In genomic region chr18:12256946-12257345, GRCh38 we compare ENCODE assay signal across 21 cellular contexts. TPM values are rescaled to one million over a fixed set of nuclear protein-coding genes. Genes with fewer than 3 reads are reported as not detected.
DNase-seq lines count a peak whose midpoint lies in the region; ATAC-seq, FAIRE-seq and TF ChIP-seq lines count a peak whose summit lies in the region.
"Had no signal": no experiment of that assay in that cellular context is flagged by ENCODE, and none has a peak within 500 bp of the region (broad histone marks: within the 10 kb centered on the region; RNA-seq: fewer than 3 reads in every experiment).

No MANE protein-coding gene starts in this region.

- peak; percentile 22 for DNase-seq in Daoy (ENCODE audit: low read depth)
- DNase-seq in HT1080 (ENCODE audit: low read depth) = peak; percentile 49
- no peak for DNase-seq in mammary epithelial cell
- no peak for DNase-seq in right lobe of liver
- no peak for DNase-seq in hypothalamus (lab: John Stamatoyannopoulos, UW)
- DNase-seq in HT-29 (ENCODE audit: low spot score) = no peak
- DNase-seq in kidney = no peak
- no peak for DNase-seq in NCI-H1694 treated with DMSO at 0.1 percent for 48 hours (lab: John Stamatoyannopoulos, UW)
- DNase-seq: activated CD8-positive, alpha-beta memory T cell treated with anti-CD3 and anti-CD28 coated beads, Interleukin-2, amount 50 U/mL, for 48 hours; activated gamma-delta T cell; esophagus squamous epithelium; glutamatergic neuron; MG63; NCI-H146; SHP77 treated with DMSO at 0.1 percent for 48 hours; stimulated activated CD4-positive, alpha-beta T cell treated with anti-CD3 and anti-CD28 coated beads, Interleukin-2, amount 100 ng/mL, for 24 hours; T-cell; trophoblast cell had no signal

- BruUV-seq in mammary epithelial cell (replicated peaks; lab: Mats Ljungman, UMichigan) = no TSS peak

- H2AFZ ChIP-seq in mammary epithelial cell (ENCODE audit: low read depth, low read length) = no peak overlapping the region

- no peak overlapping the region for H3K4me2 ChIP-seq in mammary epithelial cell (ENCODE audit: insufficient read depth, low read depth, low read length)

- TF ChIP-seq CTCF in mammary epithelial cell (conservative IDR thresholded peaks at IDR 0.05 in 1 of 2, IDR thresholded peaks at IDR 0.05 in 1 of 2; ENCODE audit: extremely low read depth in 1 of 2, insufficient read depth in 1 of 2, low read depth in 1 of 2, low read length in 2 of 2) = no peak
- TF ChIP-seq CTCF in right lobe of liver (IDR thresholded peaks at IDR 0.05) = no peak
- TF ChIP-seq CTCF in kidney (IDR thresholded peaks at IDR 0.05; ENCODE audit: borderline replicate concordance, extremely low read depth, insufficient read depth) = no peak

- H3K36me3 ChIP-seq in mammary epithelial cell (ENCODE audit: insufficient read depth, low read length) (no peaks in the 10 kb centered on the region), right lobe of liver (no peaks in the 10 kb centered on the region), kidney (ENCODE audit: control insufficient read depth in 1 of 2, insufficient read depth in 2 of 2, low read length in 2 of 2) (no peaks in the 10 kb centered on the region)
- H3K36me3 ChIP-seq: esophagus squamous epithelium, MG63 had no signal

- H3K27ac ChIP-seq in mammary epithelial cell (ENCODE audit: insufficient read depth, low read depth, low read length) (peak overlapping the region; percentile 62), right lobe of liver (no peak overlapping the region), kidney (ENCODE audit: low read depth in 2 of 2, low read length in 2 of 2) (no peak overlapping the region)

- dilution Hi-C loops in mammary epithelial cell (cut with HindIII; ENCODE audit: low sequenced_read_pairs) = loop anchor here (5.0 kb wide), 1 partner anchor 100 kb away; no protein-coding TSS in a partner anchor

- TF ChIP-seq POLR2A in right lobe of liver (IDR thresholded peaks at IDR 0.05) = no peak

- H3K4me1 ChIP-seq in mammary epithelial cell (ENCODE audit: insufficient read depth, low read length) = peaks cover 46% of the 10 kb centered on the region
- H3K4me1 ChIP-seq in right lobe of liver = peaks cover 0 to 3% (median 0%) of the 10 kb centered on the region in 4 donors
- H3K4me1 ChIP-seq in kidney (ENCODE audit: control insufficient read depth in 1 of 2, insufficient read depth in 1 of 2, low read depth in 1 of 2, low read length in 2 of 2) = peaks cover 0 to 7% of the 10 kb centered on the region in 2 donors

- H3K9ac ChIP-seq in mammary epithelial cell (ENCODE audit: insufficient read depth, low read length) = no peak overlapping the region
- H3K9ac ChIP-seq in kidney (ENCODE audit: low read length in 2 of 2) = no peak overlapping the region

- no peak overlapping the region for H3K4me3 ChIP-seq in mammary epithelial cell (replicated peaks in 1 of 3; ENCODE audit: insufficient read depth in 1 of 3, low read depth in 2 of 3, low read length in 3 of 3)
- no peak overlapping the region for H3K4me3 ChIP-seq in right lobe of liver
- no peak overlapping the region for H3K4me3 ChIP-seq in kidney (ENCODE audit: low read length in 2 of 2)
- H3K4me3 ChIP-seq: esophagus squamous epithelium, lung, MG63 had no signal

- CTCF ChIA-PET in mammary epithelial cell (lab: Charles Lee; ENCODE audit: low non-redundant PET) = interaction anchor here (0.6 kb wide), 1 partner anchor 26 kb away, joined by 6 read pairs; no protein-coding TSS in a partner anchor

- no peaks in the 10 kb centered on the region for H3K79me2 ChIP-seq in mammary epithelial cell (ENCODE audit: insufficient read depth, low read length)

- no peak for FAIRE-seq in kidney (lab: Jason Lieb, UNC)

- H3K27me3 ChIP-seq in mammary epithelial cell (ENCODE audit: insufficient read depth, low read length) (no peaks in the 10 kb centered on the region), right lobe of liver (no peaks in the 10 kb centered on the region)

- in situ Hi-C loops in mammary epithelial cell (cut with MboI; ENCODE audit: low sequenced_read_pairs in 2 of 2) = no loop called here

- intact Hi-C loops in mammary epithelial cell (cut with micrococcal nuclease) (no loop called here), right lobe of liver (cut with DNase I) (no loop called here), kidney (cut with DNase I) (no loop called here)

- 29% methylated on average over 6 of the region's 6 CpGs for WGBS in mammary epithelial cell (ENCODE audit: low coverage, missing lambda C conversion rate)
- 34% methylated on average over 6 of the region's 6 CpGs for WGBS in right lobe of liver (ENCODE audit: insufficient coverage, low coverage, low lambda C conversion rate, missing lambda C conversion rate)

- peak; percentile 59 to 80 (median 72) for ATAC-seq in right lobe of liver
- ATAC-seq: T-cell had no signal

- H3K9me3 ChIP-seq in mammary epithelial cell (replicated peaks; ENCODE audit: insufficient read depth, low read length) (no peaks in the 10 kb centered on the region), right lobe of liver (no peaks in the 10 kb centered on the region), kidney (ENCODE audit: control insufficient read depth in 1 of 2, low read length in 2 of 2) (no peaks in the 10 kb centered on the region)
- H3K9me3 ChIP-seq: esophagus squamous epithelium, MG63 had no signal

- no peaks in the 10 kb centered on the region for H4K20me1 ChIP-seq in mammary epithelial cell (ENCODE audit: insufficient read depth, low read length)

RNA-seq across cellular contexts. Expression of gene CIDEA, which starts 2.8 kb away (rescaled TPM):
- total RNA-seq in Daoy (2014; rRNA removed; shearing (Covaris generic)) = not detected in 2 replicates
- not detected in 2 replicates for total RNA-seq in HT1080 (2014; rRNA removed; shearing (Covaris generic))
- not detected in 2 replicates for polyA plus RNA-seq in HT1080 (2015; cell fraction: cytosol; rRNA removed)
- polyA plus RNA-seq in HT1080 (2015; cell fraction: nucleus; rRNA removed) = not detected in 2 replicates
- total RNA-seq in mammary epithelial cell (1 to 10 TPM in 1 of 2 donors, under 1 TPM in 1; 0.94 to 1.3 TPM), right lobe of liver (not detected), kidney (not detected)
- polyA plus RNA-seq in mammary epithelial cell (4.9 TPM), kidney (ENCODE audit: insufficient read depth, low read depth, low replicate concordance) (not detected)
- polyA minus RNA-seq in mammary epithelial cell = 15.5 TPM
- not detected in 2 replicates for total RNA-seq in HT-29 (2014; rRNA removed; shearing (Covaris generic))
- total RNA-seq: myocyte, osteoblast, T-cell had no signal
- polyA plus RNA-seq: lung had no signal

RNA-seq across cellular contexts. Expression of gene TUBB6, which starts 51.1 kb away (rescaled TPM):
- total RNA-seq in Daoy (2014; rRNA removed; shearing (Covaris generic)) = 231 and 254 TPM in 2 replicates
- total RNA-seq in HT1080 (2014; rRNA removed; shearing (Covaris generic)) = 752 and 866 TPM in 2 replicates
- polyA plus RNA-seq in HT1080 (2015; cell fraction: cytosol; rRNA removed) = 446 and 561 TPM in 2 replicates
- 439 and 449 TPM in 2 replicates for polyA plus RNA-seq in HT1080 (2015; cell fraction: nucleus; rRNA removed)
- 1,000 to 10,000 TPM in 1 of 2 donors, 100 to 1,000 TPM in 1; 522 to 1,295 TPM for total RNA-seq in mammary epithelial cell
- polyA plus RNA-seq in mammary epithelial cell = 1,680 TPM
- 684 TPM for polyA minus RNA-seq in mammary epithelial cell
- total RNA-seq in right lobe of liver = 10 to 100 TPM in 2 of 6 experiments, 1 to 10 TPM in 4; 2.4 to 18.5 (median 9.0) TPM
- not detected in 2 replicates for total RNA-seq in HT-29 (2014; rRNA removed; shearing (Covaris generic))
- 98.9 TPM for total RNA-seq in kidney
- 25.9 TPM for polyA plus RNA-seq in kidney (ENCODE audit: insufficient read depth, low read depth, low replicate concordance)

Comparison
In these comparisons a context has a peak if more than half of its experiments do, and no peak if none do; other contexts are left out.
1. DNase-seq: peak in Daoy (single experiment) and HT1080 (single experiment); none in mammary epithelial cell (single experiment), right lobe of liver (0 of 3), hypothalamus (0 of 51), HT-29 (single experiment), kidney (single experiment) and NCI-H1694 treated with DMSO at 0.1 percent for 48 hours (single experiment).